1 cellular context compared by ENCODE assay signal in genomic region chr6:1612902-1613301, GRCh38.
TF ChIP-seq lines count a peak whose summit lies in the region.

No MANE protein-coding gene starts in this region.

TF ChIP-seq in H1, 55 proteins besides CTCF, POLR2A, EP300 and RAD21:
- TF ChIP-seq RNF2 (IDR thresholded peaks at IDR 0.05; ENCODE audit: borderline replicate concordance, low read depth, low read length, missing control alignments, poor library complexity, severe bottlenecking), result peak; percentile 69
- TF ChIP-seq TBP (IDR thresholded peaks at IDR 0.05; ENCODE audit: low read depth, low read length), result no peak
- no peak for TF ChIP-seq JUN (IDR thresholded peaks at IDR 0.05; ENCODE audit: low read depth, low read length)
- no peak for TF ChIP-seq SP1 (IDR thresholded peaks at IDR 0.05; ENCODE audit: low read depth, low read length)
- TF ChIP-seq SIN3A (conservative IDR thresholded peaks at IDR 0.05 in 1 of 2, IDR thresholded peaks at IDR 0.05 in 1 of 2; ENCODE audit: low read depth in 1 of 2, low read length in 2 of 2), result no peak
- peak; percentile 80 for TF ChIP-seq CBX8 (IDR thresholded peaks at IDR 0.05; ENCODE audit: borderline replicate concordance, low read depth, low read length)
